17 cellular contexts compared by ENCODE assay signal in the genomic region with DNA sequence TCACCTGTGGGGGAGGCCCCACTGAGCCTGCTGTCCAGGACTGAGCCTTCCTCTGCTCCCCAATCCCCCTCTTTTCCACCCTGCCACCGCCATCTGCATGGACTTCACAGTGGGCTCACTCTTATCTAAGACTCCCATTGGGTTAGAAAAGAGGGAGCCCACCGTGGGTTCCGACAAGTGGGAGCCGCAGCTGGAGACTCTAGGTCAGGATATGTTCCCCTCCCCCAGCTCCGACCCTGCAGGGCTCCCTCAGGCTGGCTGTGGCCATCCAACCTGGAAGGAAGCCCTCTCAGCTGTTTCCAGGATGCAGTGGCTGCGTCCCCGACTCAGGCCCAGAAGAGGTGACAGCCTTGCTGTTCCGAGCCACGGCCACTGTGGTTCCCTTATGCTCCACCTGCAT. TPM values are rescaled to one million over a fixed set of nuclear protein-coding genes. Genes with fewer than 3 reads are reported as not detected.
"Had no signal": no experiment of that assay in that cellular context is flagged by ENCODE, and none has a peak within 500 bp of the region (broad histone marks: within the 10 kb centered on the region; RNA-seq: fewer than 3 reads in every experiment).

No MANE protein-coding gene starts in this region.

- DNase-seq: activated effector memory CD4-positive, alpha-beta T cell treated with Interleukin-2 at 50 U/mL for 16 hours; brain microvascular endothelial cell; dorsolateral prefrontal cortex; foreskin keratinocyte; head of caudate nucleus; retina; stimulated activated CD4-positive, alpha-beta T cell treated with anti-CD3 and anti-CD28 coated beads, Interleukin-4, amount 100 ng/mL, for 4 hours; stimulated activated naive CD8-positive, alpha-beta T cell treated with anti-CD3 and anti-CD28 coated beads, Interleukin-15, amount 100 ng/mL, for 72 hours had no signal

- H3K36me3 ChIP-seq: brain microvascular endothelial cell had no signal

- H3K4me1 ChIP-seq: foreskin keratinocyte had no signal

- H3K27ac ChIP-seq: brain microvascular endothelial cell, foreskin keratinocyte had no signal

- H3K36me3 Mint-ChIP-seq: activated naive CD4-positive, alpha-beta T cell treated with anti-CD3 and anti-CD28 coated beads, Interleukin-2, amount 50 U/mL, for 24 hours; memory B cell had no signal

- H3K4me3 Mint-ChIP-seq: activated naive CD4-positive, alpha-beta T cell treated with anti-CD3 and anti-CD28 coated beads, Interleukin-2, amount 50 U/mL, for 24 hours; memory B cell; stimulated activated naive CD8-positive, alpha-beta T cell treated with anti-CD3 and anti-CD28 coated beads, Interleukin-15, amount 100 ng/mL, for 72 hours had no signal

- H3K4me3 ChIP-seq: dorsolateral prefrontal cortex, testis had no signal

- H3K27ac Mint-ChIP-seq: activated naive CD4-positive, alpha-beta T cell treated with anti-CD3 and anti-CD28 coated beads, Interleukin-2, amount 50 U/mL, for 24 hours; stimulated activated naive CD8-positive, alpha-beta T cell treated with anti-CD3 and anti-CD28 coated beads, Interleukin-15, amount 100 ng/mL, for 72 hours had no signal

- H3K9me3 ChIP-seq: testis had no signal

- H3K9me3 Mint-ChIP-seq: activated naive CD4-positive, alpha-beta T cell treated with anti-CD3 and anti-CD28 coated beads, Interleukin-2, amount 50 U/mL, for 24 hours; memory B cell; stimulated activated naive CD8-positive, alpha-beta T cell treated with anti-CD3 and anti-CD28 coated beads, Interleukin-15, amount 100 ng/mL, for 72 hours had no signal

- ATAC-seq: activated CD4-positive, CD25-positive, alpha-beta regulatory T cell treated with anti-CD3 and anti-CD28 coated beads, Interleukin-2, amount 50 U/mL, for 24 hours; stimulated activated naive CD8-positive, alpha-beta T cell treated with anti-CD3 and anti-CD28 coated beads, Interleukin-15, amount 100 ng/mL, for 72 hours had no signal

- H3K27me3 ChIP-seq: testis had no signal

RNA-seq across cellular contexts. Expression of gene WDR86, which starts 4.8 kb away (rescaled TPM):
- total RNA-seq: chondrocyte; foreskin keratinocyte; T-helper 2 cell treated with Interferon-gamma antibody and Interleukin-4, amounts not matched to agents 100 ng/mL and 5 ng/mL, for 36 hours had no signal
- polyA plus RNA-seq: foreskin keratinocyte had no signal

RNA-seq across cellular contexts. Expression of gene CRYGN, which starts 34.9 kb away (rescaled TPM):
- total RNA-seq: chondrocyte; foreskin keratinocyte; left lobe of liver; skeletal muscle tissue; T-helper 2 cell treated with Interferon-gamma antibody and Interleukin-4, amounts not matched to agents 100 ng/mL and 5 ng/mL, for 36 hours had no signal
- polyA plus RNA-seq: foreskin keratinocyte, neural cell had no signal
